21 cellular contexts compared by ENCODE assay signal in the genomic region with DNA sequence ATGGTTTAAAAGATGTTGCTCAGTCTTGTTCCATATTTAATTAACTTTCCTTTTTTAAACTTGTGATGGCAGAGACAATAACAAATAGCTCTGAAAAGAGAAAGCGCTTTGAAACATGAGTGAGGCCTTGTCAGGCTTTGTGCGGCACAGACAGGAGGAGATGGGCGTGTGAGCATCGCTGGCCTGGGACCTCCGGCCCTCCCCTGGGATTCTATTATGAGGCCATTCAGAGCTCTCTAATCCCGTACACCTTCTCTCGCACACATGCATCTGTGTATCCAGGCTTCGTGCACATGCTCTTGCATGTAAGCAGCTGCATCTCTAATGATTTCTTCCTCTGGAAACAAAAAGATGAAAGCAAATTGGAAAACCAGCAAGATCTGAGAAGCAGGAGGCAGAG.
DNase-seq lines count a peak whose midpoint lies in the region; ATAC-seq, FAIRE-seq and TF ChIP-seq lines count a peak whose summit lies in the region.
"Had no signal": no experiment of that assay in that cellular context is flagged by ENCODE, and none has a peak within 500 bp of the region (broad histone marks: within the 10 kb centered on the region; RNA-seq: fewer than 3 reads in every experiment).

No MANE protein-coding gene starts in this region.

- FAIRE-seq in RCC 7860 (lab: Jason Lieb, UNC), result no peak
- FAIRE-seq: GM12892, GM18507, H1, HepG2 had no signal

- H3K4me2 ChIP-seq in neural progenitor cell, result peak overlapping the region; percentile 51
- H3K4me2 ChIP-seq: BLaER1 had no signal

- no peak for ATAC-seq in HG02610 (IDR thresholded peaks at IDR 0.05; ENCODE audit: unreplicated experiment)
- ATAC-seq: HepG2 had no signal

- peaks cover 63% of the 10 kb centered on the region for H3K4me1 Mint-ChIP-seq in neural progenitor cell
- H3K4me1 Mint-ChIP-seq: CD4-positive, alpha-beta memory T cell had no signal

- H3K27me3 Mint-ChIP-seq in neural progenitor cell (ENCODE audit: insufficient read depth, low read depth), result peaks cover 2% of the 10 kb centered on the region

- no peak overlapping the region for H3K9ac ChIP-seq in neural progenitor cell
- H3K9ac ChIP-seq: BLaER1 had no signal

- no peak overlapping the region for H3K4me3 Mint-ChIP-seq in neural progenitor cell
- H3K4me3 Mint-ChIP-seq: CD4-positive, alpha-beta memory T cell had no signal

- H4K20me1 ChIP-seq in neural progenitor cell (ENCODE audit: low read depth), result no peaks in the 10 kb centered on the region
- H4K20me1 ChIP-seq: BLaER1 had no signal

- H3K9me3 Mint-ChIP-seq in neural progenitor cell, result no peaks in the 10 kb centered on the region

- H3K27me3 ChIP-seq in neural progenitor cell, result no peaks in the 10 kb centered on the region
- H3K27me3 ChIP-seq: BLaER1 had no signal

- H3K79me2 ChIP-seq in neural progenitor cell (ENCODE audit: low read depth), result no peaks in the 10 kb centered on the region

- peaks cover 12% of the 10 kb centered on the region for H3F3A ChIP-seq in neural progenitor cell (ENCODE audit: low read depth)

- no peak overlapping the region for H3K4me3 ChIP-seq in neural progenitor cell
- H3K4me3 ChIP-seq: BLaER1 had no signal

- peaks cover 33% of the 10 kb centered on the region for H3K4me1 ChIP-seq in neural progenitor cell
- H3K4me1 ChIP-seq: BLaER1 had no signal

- H3K9me3 ChIP-seq in neural progenitor cell (ENCODE audit: low read depth), result no peaks in the 10 kb centered on the region
- H3K9me3 ChIP-seq: BLaER1 had no signal

- peak overlapping the region; percentile 70 for H3K27ac Mint-ChIP-seq in neural progenitor cell
- H3K27ac Mint-ChIP-seq: CD4-positive, alpha-beta memory T cell had no signal

- H3K36me3 Mint-ChIP-seq in neural progenitor cell, result peaks cover 3% of the 10 kb centered on the region
- H3K36me3 Mint-ChIP-seq: CD4-positive, alpha-beta memory T cell had no signal

- H3K36me3 ChIP-seq in neural progenitor cell, result no peaks in the 10 kb centered on the region
- H3K36me3 ChIP-seq: BLaER1 had no signal

- H3K27ac ChIP-seq in neural progenitor cell, result peak overlapping the region; percentile 54
- H3K27ac ChIP-seq: BLaER1 had no signal

- peak; percentile 36 for DNase-seq in DMS153 (lab: John Stamatoyannopoulos, UW)
- DNase-seq in NCI-H1417 treated with DMSO at 0.1 percent for 48 hours (lab: John Stamatoyannopoulos, UW), result peak; percentile 57
- DNase-seq in NCI-H748 treated with DMSO at 0.1 percent for 48 hours (lab: John Stamatoyannopoulos, UW), result peak; percentile 60
- DNase-seq in neural progenitor cell (ENCODE audit: low spot score), result peak; percentile 72
- DNase-seq in RCC 7860 (ENCODE audit: low spot score), result no peak
- no peak for DNase-seq in KG1 (lab: John Stamatoyannopoulos, UW)
- DNase-seq: Calu3; CD4-positive, alpha-beta memory T cell; KBM-7; NCI-H146; NCI-H2081 treated with DMSO at 0.1 percent for 48 hours; NCI-H226; RPMI8226; SIG-M5; T-helper 1 cell had no signal

- H2AFZ ChIP-seq in neural progenitor cell (replicated peaks), result peak overlapping the region; percentile 8

- TF ChIP-seq CTCF in neural progenitor cell (IDR thresholded peaks at IDR 0.05), result no peak

Comparison
In these comparisons a context has a peak if more than half of its experiments do, and no peak if none do; other contexts are left out.
1. DNase-seq: peak in DMS153 (single experiment), NCI-H1417 treated with DMSO at 0.1 percent for 48 hours (single experiment), NCI-H748 treated with DMSO at 0.1 percent for 48 hours (single experiment) and neural progenitor cell (single experiment); none in RCC 7860 (single experiment) and KG1 (single experiment).